9 cellular contexts compared by ENCODE assay signal in the genomic region with DNA sequence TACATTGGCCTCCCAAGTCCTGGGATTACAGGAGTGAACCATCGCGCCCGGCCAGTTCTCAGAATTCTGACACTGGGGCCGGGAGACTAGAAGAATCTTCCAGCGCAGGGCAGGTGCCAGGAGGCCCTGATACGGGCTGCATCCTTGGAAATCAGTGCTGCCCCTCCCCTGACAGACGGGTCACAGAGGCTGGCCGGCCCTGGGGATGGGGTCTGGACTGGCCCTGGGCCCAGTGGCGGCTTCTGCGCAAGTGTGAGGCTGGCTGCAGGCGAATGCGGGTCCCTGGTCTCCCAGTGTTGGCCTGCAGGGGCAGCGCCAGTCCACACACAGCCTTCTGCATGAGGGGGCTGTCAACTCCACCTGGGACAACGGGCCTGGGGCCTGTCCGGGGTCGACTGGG. TPM values are rescaled to one million over a fixed set of nuclear protein-coding genes. Genes with fewer than 3 reads are reported as not detected.
DNase-seq lines count a peak whose midpoint lies in the region; ATAC-seq and TF ChIP-seq lines count a peak whose summit lies in the region.
"Had no signal": no experiment of that assay in that cellular context is flagged by ENCODE, and none has a peak within 500 bp of the region (broad histone marks: within the 10 kb centered on the region; RNA-seq: fewer than 3 reads in every experiment).

No MANE protein-coding gene starts in this region.

- DNase-seq in ELF-1 (ENCODE audit: low read depth, low spot score): peak; percentile 78
- DNase-seq in RWPE1 (ENCODE audit: low spot score): no peak
- peak; percentile 20 for DNase-seq in retina
- DNase-seq in anterior cingulate cortex (lab: John Stamatoyannopoulos, UW): no peak
- DNase-seq in ACHN: no peak
- DNase-seq: NCI-H1105 had no signal

- H3K9me3 ChIP-seq in esophagus (ENCODE audit: control insufficient read depth in 2 of 2, insufficient read depth in 1 of 2, low read depth in 1 of 2, low read length in 1 of 2): no peaks in the 10 kb centered on the region

- H3K27ac ChIP-seq in RWPE1 (peak overlapping the region; percentile 83), esophagus (ENCODE audit: low read depth in 2 of 2, low read length in 1 of 2) (peak overlapping the region; percentile 77 to 78)

- CTCF ChIA-PET in RWPE1 (lab: Yijun Ruan, JAX): interaction anchor here (0.6 to 1.2 kb wide), 9 partner anchors 8 to 899 kb away, joined by 3 to 5 read pairs (median 3); no protein-coding TSS in a partner anchor

- in situ Hi-C loops in ACHN (cut with HindIII; ENCODE audit: low pct_ligation_motif_present, low pct_unique_long_range_greater_than_20kb, low sequenced_read_pairs): no loop called here

- no peak overlapping the region for H3K4me3 ChIP-seq in esophagus (ENCODE audit: low read depth in 1 of 2, low read length in 2 of 2)

- H3K27me3 ChIP-seq in esophagus (ENCODE audit: control insufficient read depth in 1 of 2, insufficient read depth in 2 of 2, low read length in 2 of 2): no peaks in the 10 kb centered on the region

- H3K4me1 ChIP-seq in esophagus (ENCODE audit: control insufficient read depth in 2 of 2, insufficient read depth in 2 of 2, low read length in 1 of 2): peaks cover 8 to 18% of the 10 kb centered on the region in 2 donors

- ATAC-seq in GM18858 (IDR thresholded peaks at IDR 0.05; ENCODE audit: unreplicated experiment) (no peak), HG03432 (IDR thresholded peaks at IDR 0.05; ENCODE audit: unreplicated experiment) (no peak)

- TF ChIP-seq CTCF in RWPE1 (conservative IDR thresholded peaks at IDR 0.05; ENCODE audit: low read depth): no peak

- peaks cover 0 to 11% of the 10 kb centered on the region in 2 donors for H3K36me3 ChIP-seq in esophagus (ENCODE audit: control insufficient read depth in 2 of 2, insufficient read depth in 2 of 2, low read length in 1 of 2)

- POLR2A ChIA-PET in RWPE1 (lab: Yijun Ruan, JAX; ENCODE audit: low non-redundant PET): no interaction called here

- 75 to 85% methylated on average over 16 of the region's 16 CpGs for WGBS in esophagus, 2 donors

RNA-seq across cellular contexts. Expression of a gene that starts 0.8 kb away (rescaled TPM):
- 10 to 100 TPM; 44.8 to 69.5 TPM for polyA plus RNA-seq in esophagus

RNA-seq across cellular contexts. Expression of a gene that starts 49.9 kb away (rescaled TPM):
- polyA plus RNA-seq in esophagus: 10 to 100 TPM; 12.2 to 31.5 TPM

Comparison
In these comparisons a context has a peak if more than half of its experiments do, and no peak if none do; other contexts are left out.
1. DNase-seq: peak in ELF-1 (single experiment) and retina (single experiment); none in RWPE1 (single experiment), anterior cingulate cortex (0 of 58) and ACHN (single experiment).